Comparison of ENCODE assay signal across 1 cellular context in genomic region chr4:97412331-97412730, GRCh38.
TF ChIP-seq lines count a peak whose summit lies in the region.

No MANE protein-coding gene starts in this region.

TF ChIP-seq in HepG2, 621 proteins besides CTCF, POLR2A, EP300 and RAD21 (continued from another document):
- TF ChIP-seq E2F2 (CRISPR knock-in tag; IDR thresholded peaks at IDR 0.05; ENCODE audit: borderline replicate concordance) (no peak), ZNF761 (CRISPR knock-in tag; conservative IDR thresholded peaks at IDR 0.05) (no peak), MATR3 (CRISPR knock-in tag; IDR thresholded peaks at IDR 0.05) (no peak), ZBTB20 (CRISPR knock-in tag; IDR thresholded peaks at IDR 0.05; ENCODE audit: borderline replicate concordance, low read depth) (no peak), ZFP1 (CRISPR knock-in tag; IDR thresholded peaks at IDR 0.05) (no peak)
